Comparison of ENCODE assay signal across 23 cellular contexts in the genomic region with DNA sequence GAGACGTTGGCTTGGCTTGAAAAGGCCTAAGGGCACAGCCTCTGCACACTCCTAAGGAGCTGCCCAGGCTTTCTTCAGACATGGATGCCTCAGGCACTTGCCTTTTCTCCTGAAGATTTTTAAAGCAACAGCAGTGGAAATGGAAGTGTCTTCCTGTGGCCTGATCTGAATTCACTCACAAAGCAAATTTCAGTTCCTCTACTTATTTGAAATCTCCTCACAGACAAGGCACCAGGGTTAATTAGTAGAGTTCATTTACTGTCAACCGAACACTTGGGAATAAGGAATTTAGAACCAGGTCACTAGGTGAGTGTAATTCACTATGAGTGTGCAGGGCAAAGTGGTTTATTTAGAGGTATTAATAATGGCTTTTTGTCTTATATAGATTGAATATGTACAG. TPM values are rescaled to one million over a fixed set of nuclear protein-coding genes. Genes with fewer than 3 reads are reported as not detected.
DNase-seq lines count a peak whose midpoint lies in the region; ATAC-seq, FAIRE-seq and TF ChIP-seq lines count a peak whose summit lies in the region.
"Had no signal": no experiment of that assay in that cellular context is flagged by ENCODE, and none has a peak within 500 bp of the region (broad histone marks: within the 10 kb centered on the region; RNA-seq: fewer than 3 reads in every experiment).

No MANE protein-coding gene starts in this region.

- H3K36me3 ChIP-seq in mesenchymal stem cell (ENCODE audit: control insufficient read depth in 1 of 2, insufficient read depth in 2 of 2, low read depth in 1 of 2, low read length in 2 of 2): no peaks in the 10 kb centered on the region
- H3K36me3 ChIP-seq: BE2C had no signal

- H3K4ac ChIP-seq in mesenchymal stem cell (ENCODE audit: low read depth in 1 of 2, low read length in 2 of 2): no peak overlapping the region

- H2BK5ac ChIP-seq in mesenchymal stem cell (ENCODE audit: low read depth, low read length, poor library complexity, severe bottlenecking): peak overlapping the region; percentile 59

- no peaks in the 10 kb centered on the region for H3K4me1 ChIP-seq in mesenchymal stem cell (ENCODE audit: control insufficient read depth, insufficient read depth, low read depth, low read length)
- H3K4me1 ChIP-seq: BE2C had no signal

- ATAC-seq in GM18868 (IDR thresholded peaks at IDR 0.05; ENCODE audit: unreplicated experiment) (no peak), Right ventricle myocardium inferior (no peak)
- ATAC-seq: HCT116, K562 had no signal

- CTCF ChIA-PET in activated CD4-positive, alpha-beta T cell treated with anti-CD3 and anti-CD28 coated beads, Interleukin-2, amount 10 ng/mL, durations not matched to agents 7 days and 5 days (lab: Charles Lee): no interaction called here

- H4K8ac ChIP-seq in mesenchymal stem cell (ENCODE audit: low read length): no peak overlapping the region

- H3K79me1 ChIP-seq in mesenchymal stem cell (replicated peaks; ENCODE audit: low read length, poor library complexity, severe bottlenecking): no peaks in the 10 kb centered on the region

- H3K18ac ChIP-seq in mesenchymal stem cell (ENCODE audit: low read depth in 1 of 2, low read length in 2 of 2): no peak overlapping the region

- H3K9me3 ChIP-seq in mesenchymal stem cell (ENCODE audit: control insufficient read depth, low read length): peaks cover 3% of the 10 kb centered on the region
- H3K9me3 ChIP-seq: BE2C had no signal

- DNase-seq in GM12891 (ENCODE audit: insufficient read length, low spot score): no peak
- DNase-seq in NCI-H226: peak; percentile 11
- no peak for DNase-seq in mesenchymal stem cell
- DNase-seq in activated CD4-positive, alpha-beta T cell treated with anti-CD3 and anti-CD28 coated beads, Interleukin-2, amount 10 ng/mL, durations not matched to agents 7 days and 5 days: no peak
- DNase-seq in Right ventricle myocardium inferior (ENCODE audit: missing footprints): no peak
- no peak for DNase-seq in DMS153 (lab: John Stamatoyannopoulos, UW)
- DNase-seq: ACHN; BE2C; C1 segment of cervical spinal cord; CD4-positive, CD25-positive, alpha-beta regulatory T cell; CD8-positive, alpha-beta memory T cell; COR-L47; DMS 273 treated with DMSO at 0.1 percent for 48 hours; GDM1; GOT3; H7; HFFc6; IMR-90 had no signal

- no peak overlapping the region for H2AK5ac ChIP-seq in mesenchymal stem cell (ENCODE audit: low read length, severe bottlenecking)

- H3K14ac ChIP-seq in mesenchymal stem cell (ENCODE audit: low read length in 2 of 2): no peak overlapping the region

- H3K27me3 Mint-ChIP-seq in activated CD4-positive, alpha-beta T cell treated with anti-CD3 and anti-CD28 coated beads, Interleukin-2, amount 10 ng/mL, durations not matched to agents 7 days and 5 days: peaks cover 16% of the 10 kb centered on the region

- H3K36me3 Mint-ChIP-seq in activated CD4-positive, alpha-beta T cell treated with anti-CD3 and anti-CD28 coated beads, Interleukin-2, amount 10 ng/mL, durations not matched to agents 7 days and 5 days (ENCODE audit: low read depth): no peaks in the 10 kb centered on the region
- H3K36me3 Mint-ChIP-seq: CD4-positive, CD25-positive, alpha-beta regulatory T cell had no signal

- WGBS in mesenchymal stem cell: 58% methylated on average over 2 of the region's 2 CpGs

- no peak overlapping the region for H2BK12ac ChIP-seq in mesenchymal stem cell (ENCODE audit: low read length in 2 of 2)

- H3K4me3 Mint-ChIP-seq in activated CD4-positive, alpha-beta T cell treated with anti-CD3 and anti-CD28 coated beads, Interleukin-2, amount 10 ng/mL, durations not matched to agents 7 days and 5 days: no peak overlapping the region
- H3K4me3 Mint-ChIP-seq: CD4-positive, CD25-positive, alpha-beta regulatory T cell; CD8-positive, alpha-beta memory T cell; HFFc6 had no signal

- no peak for TF ChIP-seq POLR2A in GM12891 (IDR thresholded peaks at IDR 0.05; ENCODE audit: low read depth, low read length)

- FAIRE-seq in GM12891 (lab: Jason Lieb, UNC): no peak
- FAIRE-seq: A204.1, HTR-8/SVneo, K562 had no signal

- POLR2A ChIA-PET in activated CD4-positive, alpha-beta T cell treated with anti-CD3 and anti-CD28 coated beads, Interleukin-2, amount 10 ng/mL, durations not matched to agents 7 days and 5 days (lab: Charles Lee): no interaction called here

- no peak overlapping the region for H3K4me2 ChIP-seq in mesenchymal stem cell (ENCODE audit: low read length, poor library complexity, severe bottlenecking)

- no peak overlapping the region for H2BK15ac ChIP-seq in mesenchymal stem cell (ENCODE audit: low read depth, poor library complexity, severe bottlenecking)

- H3K4me1 Mint-ChIP-seq in activated CD4-positive, alpha-beta T cell treated with anti-CD3 and anti-CD28 coated beads, Interleukin-2, amount 10 ng/mL, durations not matched to agents 7 days and 5 days: no peaks in the 10 kb centered on the region
- H3K4me1 Mint-ChIP-seq: CD4-positive, CD25-positive, alpha-beta regulatory T cell; CD8-positive, alpha-beta memory T cell had no signal

- intact Hi-C loops in Right ventricle myocardium inferior (cut with DNase I): no loop called here

- no peak overlapping the region for H3K4me3 ChIP-seq in mesenchymal stem cell (ENCODE audit: insufficient read depth in 1 of 2, low read depth in 1 of 2, low read length in 2 of 2)
- H3K4me3 ChIP-seq: K562 had no signal

- H3K23ac ChIP-seq in mesenchymal stem cell (ENCODE audit: low read length in 2 of 2): no peak overlapping the region

- no peaks in the 10 kb centered on the region for H3K9me3 Mint-ChIP-seq in activated CD4-positive, alpha-beta T cell treated with anti-CD3 and anti-CD28 coated beads, Interleukin-2, amount 10 ng/mL, durations not matched to agents 7 days and 5 days
- H3K9me3 Mint-ChIP-seq: CD8-positive, alpha-beta memory T cell; HFFc6 had no signal

- no peak overlapping the region for H3K9ac ChIP-seq in mesenchymal stem cell (ENCODE audit: low read length)

- no peak overlapping the region for H2BK120ac ChIP-seq in mesenchymal stem cell (ENCODE audit: low read depth, low read length)

- H3K27me3 ChIP-seq in mesenchymal stem cell (ENCODE audit: control insufficient read depth in 1 of 2, insufficient read depth in 1 of 2, low read length in 2 of 2): peaks cover 0 to 4% of the 10 kb centered on the region in 2 experiments
- H3K27me3 ChIP-seq: BE2C had no signal

- H3K27ac ChIP-seq in mesenchymal stem cell (ENCODE audit: low read length, poor library complexity, severe bottlenecking): no peak overlapping the region

- H2AFZ ChIP-seq in mesenchymal stem cell (ENCODE audit: low read depth, low read length): no peak overlapping the region

- H3K27ac Mint-ChIP-seq in activated CD4-positive, alpha-beta T cell treated with anti-CD3 and anti-CD28 coated beads, Interleukin-2, amount 10 ng/mL, durations not matched to agents 7 days and 5 days: no peak overlapping the region
- H3K27ac Mint-ChIP-seq: CD4-positive, CD25-positive, alpha-beta regulatory T cell; CD8-positive, alpha-beta memory T cell; HFFc6 had no signal

- H4K91ac ChIP-seq in mesenchymal stem cell (ENCODE audit: low read length): no peak overlapping the region

TF ChIP-seq in GM12891, 5 proteins besides CTCF, POLR2A, EP300 and RAD21:
- no peak for TF ChIP-seq PAX5 (IDR thresholded peaks at IDR 0.05; ENCODE audit: insufficient read depth, low read length, severe bottlenecking)
- peak; percentile 65 for TF ChIP-seq SPI1 (IDR thresholded peaks at IDR 0.05; ENCODE audit: low read depth, low read length)

RNA-seq across cellular contexts. Expression of a gene that starts 27.2 kb away (rescaled TPM):
- polyA plus RNA-seq in GM12891 (2012; ENCODE audit: low read depth, missing spikeins): 0.28 TPM
- 0.01 TPM for polyA plus RNA-seq in mesenchymal stem cell (2013, experiment 1 of 2)
- not detected for polyA plus RNA-seq in mesenchymal stem cell (2013, experiment 2 of 2)
- total RNA-seq in activated CD4-positive, alpha-beta T cell treated with anti-CD3 and anti-CD28 coated beads, Interleukin-2, amount 10 ng/mL, durations not matched to agents 7 days and 5 days: not detected
- total RNA-seq in Right ventricle myocardium inferior: not detected
- total RNA-seq: CD4-positive, CD25-positive, alpha-beta regulatory T cell; HFFc6; IMR-90; K562 had no signal
- polyA plus RNA-seq: CD4-positive, CD25-positive, alpha-beta regulatory T cell; CD8-positive, alpha-beta memory T cell; IMR-90; K562 had no signal
